23 cellular contexts compared by ENCODE assay signal in genomic region chr9:134670851-134671281, GRCh38. TPM values are rescaled to one million over a fixed set of nuclear protein-coding genes. Genes with fewer than 3 reads are reported as not detected.
A peak's percentile ranks its signal among the peaks of the same experiment; 100 is the strongest.
DNase-seq lines count a peak whose midpoint lies in the region; ATAC-seq and TF ChIP-seq lines count a peak whose summit lies in the region.
"Had no signal": no experiment of that assay in that cellular context is flagged by ENCODE, and none has a peak within 500 bp of the region (broad histone marks: within the 10 kb centered on the region; RNA-seq: fewer than 3 reads in every experiment).

No MANE protein-coding gene starts in this region.

- DNase-seq in left ventricle myocardium superior (peak; percentile 20), cardiac septum (ENCODE audit: low spot score) (no peak), left lung (peak; percentile 17 to 44), MG63 (no peak)
- DNase-seq: activated CD4-positive, CD25-positive, alpha-beta regulatory T cell; foreskin melanocyte; H7; hypothalamus; NCI-H146; NCI-H2171 treated with DMSO at 0.1 percent for 48 hours; right cardiac atrium; stimulated activated CD4-positive, alpha-beta T cell treated with anti-CD3 and anti-CD28 coated beads, Interleukin-1b, Interleukin-23, amount 100 ng/mL, for 48 hours; stimulated activated naive CD4-positive, alpha-beta T cell treated with Interleukin-2 at 50 U/mL for 16 hours; T-helper 9 cell had no signal

- H3K9ac ChIP-seq in rectal smooth muscle tissue (ENCODE audit: low read length) = no peak overlapping the region
- H3K9ac ChIP-seq: BLaER1 treated with 17β-estradiol and CSF1 and Interleukin-3, amounts not matched to agents 10 nM and 100 nM had no signal

- H3K36me3 ChIP-seq in left lung (no peaks in the 10 kb centered on the region), rectal smooth muscle tissue (ENCODE audit: control insufficient read depth, insufficient read depth, low read length) (no peaks in the 10 kb centered on the region), MG63 (peaks cover 27% of the 10 kb centered on the region)
- H3K36me3 ChIP-seq: breast epithelium had no signal

- H3K27me3 Mint-ChIP-seq in activated T-helper 17 cell treated with anti-CD3 and anti-CD28 coated beads, Interleukin-2, amount 50 U/mL, for 72 hours = peaks cover 12% of the 10 kb centered on the region

- H3K9me3 ChIP-seq in left lung = peaks cover 0 to 6% of the 10 kb centered on the region in 2 donors
- H3K9me3 ChIP-seq in MG63 = 0 out of 2 replicates have a peak, but pooled peaks cover 6% of the 10 kb centered on the region

- intact Hi-C loops in left ventricle myocardium superior (cut with micrococcal nuclease) = no loop called here
- intact Hi-C loops in cardiac septum (cut with DNase I) = no loop called here
- intact Hi-C loops in left lung (cut with DNase I) = no loop called here

- H3K4me3 Mint-ChIP-seq in activated T-helper 17 cell treated with anti-CD3 and anti-CD28 coated beads, Interleukin-2, amount 50 U/mL, for 72 hours = no peak overlapping the region
- H3K4me3 Mint-ChIP-seq: dendritic cell treated with granulocyte-macrophage colony-stimulating factor and Interleukin-4, amounts not matched to agents 40 ng/mL and 50 ng/mL, for 4 days; type B pancreatic cell had no signal

- ATAC-seq in left ventricle myocardium superior = no peak
- no peak for ATAC-seq in left lung
- no peak for ATAC-seq in GM18909 (IDR thresholded peaks at IDR 0.05; ENCODE audit: poor library complexity, unreplicated experiment)
- no peak for ATAC-seq in HG03039 (IDR thresholded peaks at IDR 0.05; ENCODE audit: unreplicated experiment)
- no peak for ATAC-seq in activated T-helper 17 cell treated with anti-CD3 and anti-CD28 coated beads, Interleukin-2, amount 50 U/mL, for 72 hours (replicated peaks)

- TF ChIP-seq CTCF in left lung (IDR thresholded peaks at IDR 0.05) = no peak

- peaks cover 4% of the 10 kb centered on the region for H3K4me1 Mint-ChIP-seq in activated T-helper 17 cell treated with anti-CD3 and anti-CD28 coated beads, Interleukin-2, amount 50 U/mL, for 72 hours

- H3K4me1 ChIP-seq in left lung (peaks cover 11 to 18% of the 10 kb centered on the region in 2 donors), rectal smooth muscle tissue (ENCODE audit: control insufficient read depth, insufficient read depth, low read length) (peaks cover 5% of the 10 kb centered on the region)
- H3K4me1 ChIP-seq: breast epithelium had no signal

- peaks cover 6% of the 10 kb centered on the region for H3K9me3 Mint-ChIP-seq in activated T-helper 17 cell treated with anti-CD3 and anti-CD28 coated beads, Interleukin-2, amount 50 U/mL, for 72 hours

- no peak overlapping the region for H3K27ac Mint-ChIP-seq in activated T-helper 17 cell treated with anti-CD3 and anti-CD28 coated beads, Interleukin-2, amount 50 U/mL, for 72 hours
- H3K27ac Mint-ChIP-seq: dendritic cell treated with granulocyte-macrophage colony-stimulating factor and Interleukin-4, amounts not matched to agents 40 ng/mL and 50 ng/mL, for 4 days; type B pancreatic cell had no signal

- H3K27me3 ChIP-seq in left lung (no peaks in the 10 kb centered on the region), rectal smooth muscle tissue (ENCODE audit: control insufficient read depth, insufficient read depth, low read length) (no peaks in the 10 kb centered on the region), MG63 (no peaks in the 10 kb centered on the region)
- H3K27me3 ChIP-seq: breast epithelium had no signal

- no peak overlapping the region for H3K4me3 ChIP-seq in left lung
- peak overlapping the region; percentile 13 for H3K4me3 ChIP-seq in rectal smooth muscle tissue (ENCODE audit: low read length)
- H3K4me3 ChIP-seq in MG63 = no peak overlapping the region
- H3K4me3 ChIP-seq: BLaER1 treated with 17β-estradiol and CSF1 and Interleukin-3, amounts not matched to agents 10 nM and 100 nM; breast epithelium had no signal

- peak overlapping the region in 1 of 2 donors; percentile 44 for H3K27ac ChIP-seq in left lung
- H3K27ac ChIP-seq in rectal smooth muscle tissue (ENCODE audit: low read depth, low read length) = no peak overlapping the region
- H3K27ac ChIP-seq: BLaER1 treated with 17β-estradiol and CSF1 and Interleukin-3, amounts not matched to agents 10 nM and 100 nM had no signal

- H3K36me3 Mint-ChIP-seq in activated T-helper 17 cell treated with anti-CD3 and anti-CD28 coated beads, Interleukin-2, amount 50 U/mL, for 72 hours (ENCODE audit: low read depth) = no peaks in the 10 kb centered on the region

RNA-seq across cellular contexts. Expression of gene COL5A1, which starts 29.3 kb away (rescaled TPM):
- total RNA-seq in left ventricle myocardium superior (14.8 TPM), cardiac septum (21.6 TPM), left lung (100 to 1,000 TPM; 205 to 357 TPM)
- 1 to 10 TPM in 1 of 2 donors, under 1 TPM in 1; 0.50 to 1.3 TPM for total RNA-seq in activated T-helper 17 cell treated with anti-CD3 and anti-CD28 coated beads, Interleukin-2, amount 50 U/mL, for 72 hours
- total RNA-seq in MG63 (2014; rRNA removed; shearing (Covaris generic); ENCODE audit: low replicate concordance) = 78.9 and 92.0 TPM in 2 replicates
- total RNA-seq: activated CD8-positive, alpha-beta memory T cell treated with anti-CD3 and anti-CD28 coated beads for 36 hours had no signal

Comparison
In these comparisons a context has a peak if more than half of its experiments do, and no peak if none do; other contexts are left out.
1. DNase-seq: peak in left ventricle myocardium superior (single experiment) and left lung (2 of 2); none in cardiac septum (single experiment) and MG63 (single experiment).